12 cellular contexts compared by ENCODE assay signal in the genomic region with DNA sequence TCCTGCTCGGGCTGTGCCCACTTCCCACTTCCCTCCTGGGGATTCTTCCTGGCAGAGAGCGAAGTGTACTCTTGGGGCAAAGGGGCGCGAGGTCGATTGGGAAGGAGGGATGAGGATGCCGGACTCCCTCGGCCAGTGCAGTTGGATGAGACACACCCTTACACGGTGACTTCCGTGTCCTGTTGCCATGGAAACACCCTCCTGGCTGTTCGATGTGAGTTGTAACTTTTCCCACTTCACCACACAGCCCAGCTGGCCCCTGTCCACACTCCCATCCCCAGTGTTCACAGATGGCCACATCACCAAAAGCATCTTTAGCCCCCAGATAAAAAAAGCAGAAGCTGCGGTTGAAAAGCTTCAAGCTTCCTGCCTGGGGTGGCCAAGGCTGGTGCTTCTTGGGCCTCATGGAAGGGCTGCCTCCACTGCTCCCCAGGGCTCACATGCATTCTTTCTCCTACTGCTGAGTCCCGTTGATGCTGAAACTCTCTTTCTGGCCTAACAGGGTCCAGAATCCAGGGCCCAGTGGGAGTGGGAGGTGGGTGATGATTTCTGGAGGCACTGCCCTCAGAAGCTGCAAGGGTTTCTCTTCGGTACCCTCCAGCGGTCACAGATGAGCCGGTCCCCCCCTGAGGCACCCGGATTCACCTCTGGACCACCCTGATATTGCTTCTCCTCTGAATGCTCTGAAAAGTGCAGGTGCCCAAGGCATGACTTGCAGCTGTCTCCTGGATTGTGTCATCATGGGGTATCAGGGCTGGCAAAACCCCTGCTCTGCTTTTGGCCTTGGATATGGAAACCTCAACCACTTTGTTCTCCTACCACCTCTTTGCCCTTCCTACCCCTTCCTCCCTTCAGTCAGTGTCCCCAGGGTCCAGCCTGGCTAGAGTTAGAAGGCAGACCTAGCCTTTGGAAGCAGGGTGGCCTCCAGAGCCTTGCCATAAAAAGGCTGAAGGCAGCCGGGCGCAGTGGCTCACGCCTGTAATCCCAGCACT. TPM values are rescaled to one million over a fixed set of nuclear protein-coding genes. Genes with fewer than 3 reads are reported as not detected.
DNase-seq lines count a peak whose midpoint lies in the region; ATAC-seq, FAIRE-seq and TF ChIP-seq lines count a peak whose summit lies in the region.
"Had no signal": no experiment of that assay in that cellular context is flagged by ENCODE, and none has a peak within 500 bp of the region (broad histone marks: within the 10 kb centered on the region; RNA-seq: fewer than 3 reads in every experiment).

No MANE protein-coding gene starts in this region.

- TF ChIP-seq POLR2A in GM12891 (IDR thresholded peaks at IDR 0.05; ENCODE audit: low read depth, low read length), result no peak
- TF ChIP-seq POLR2A in NB4 (IDR thresholded peaks at IDR 0.05; ENCODE audit: extremely low read depth, insufficient read length), result no peak

- no peaks in the 10 kb centered on the region for H3K27me3 Mint-ChIP-seq in activated T-helper 17 cell treated with anti-CD3 and anti-CD28 coated beads, Interleukin-2, amount 50 U/mL, for 72 hours

- no peaks in the 10 kb centered on the region for H3K36me3 ChIP-seq in neutrophil

- peak overlapping the region; percentile 39 for H3K27ac ChIP-seq in neutrophil
- H3K27ac ChIP-seq: foreskin keratinocyte, testis had no signal

- peaks cover 45% of the 10 kb centered on the region for H3K27me3 ChIP-seq in neutrophil
- H3K27me3 ChIP-seq: foreskin keratinocyte, testis had no signal

- peak; percentile 96 for FAIRE-seq in GM12891 (lab: Jason Lieb, UNC)

- peaks cover 24% of the 10 kb centered on the region for H3K36me3 Mint-ChIP-seq in activated T-helper 17 cell treated with anti-CD3 and anti-CD28 coated beads, Interleukin-2, amount 50 U/mL, for 72 hours (ENCODE audit: low read depth)

- no peaks in the 10 kb centered on the region for H3K9me3 ChIP-seq in neutrophil
- H3K9me3 ChIP-seq: testis had no signal

- H3K4me3 Mint-ChIP-seq in activated T-helper 17 cell treated with anti-CD3 and anti-CD28 coated beads, Interleukin-2, amount 50 U/mL, for 72 hours, result peak overlapping the region; percentile 79

- H3K4me1 ChIP-seq in neutrophil (ENCODE audit: control insufficient read depth in 1 of 2, insufficient read depth in 1 of 2, low read depth in 1 of 2, low read length in 1 of 2), result peaks cover 27 to 36% of the 10 kb centered on the region in 2 experiments

- no peak for DNase-seq in GM12891 (ENCODE audit: insufficient read length, low spot score)
- peak; percentile 97 for DNase-seq in NB4 (ENCODE audit: low read depth)
- no peak for DNase-seq in DMS53 treated with DMSO at 0.1 percent for 48 hours (lab: John Stamatoyannopoulos, UW; ENCODE audit: unreplicated experiment)
- DNase-seq in AG20443 (ENCODE audit: low spot score), result no peak
- no peak for DNase-seq in NCI-H2196 (lab: John Stamatoyannopoulos, UW; ENCODE audit: unreplicated experiment)
- DNase-seq: activated CD4-positive, alpha-beta T cell treated with anti-CD3 and anti-CD28 coated beads, Interleukin-2, amount 50 U/mL, for 1 hour; foreskin keratinocyte; NCI-H226; testis had no signal

- TF ChIP-seq CTCF in NB4 (IDR thresholded peaks at IDR 0.05; ENCODE audit: low read depth, low read length) (no peak), neutrophil (IDR thresholded peaks at IDR 0.05) (no peak)

- H3K27ac Mint-ChIP-seq in activated T-helper 17 cell treated with anti-CD3 and anti-CD28 coated beads, Interleukin-2, amount 50 U/mL, for 72 hours, result no peak overlapping the region

- ATAC-seq in activated T-helper 17 cell treated with anti-CD3 and anti-CD28 coated beads, Interleukin-2, amount 50 U/mL, for 72 hours (replicated peaks), result no peak
- no peak for ATAC-seq in GM21723 (IDR thresholded peaks at IDR 0.05; ENCODE audit: unreplicated experiment)
- ATAC-seq: foreskin keratinocyte had no signal

- H3K9me3 Mint-ChIP-seq in activated T-helper 17 cell treated with anti-CD3 and anti-CD28 coated beads, Interleukin-2, amount 50 U/mL, for 72 hours, result no peaks in the 10 kb centered on the region

- H3K4me1 Mint-ChIP-seq in activated T-helper 17 cell treated with anti-CD3 and anti-CD28 coated beads, Interleukin-2, amount 50 U/mL, for 72 hours, result peaks cover 12% of the 10 kb centered on the region

- H3K4me3 ChIP-seq in NB4 (ENCODE audit: low read depth, low read length) (no peak overlapping the region), neutrophil (ENCODE audit: low read depth in 1 of 2, low read length in 1 of 2) (peak overlapping the region in 1 of 2 experiments; percentile 42)
- H3K4me3 ChIP-seq: testis had no signal

TF ChIP-seq in GM12891, 5 proteins besides CTCF, POLR2A, EP300 and RAD21:
- TF ChIP-seq SPI1 (IDR thresholded peaks at IDR 0.05; ENCODE audit: low read depth, low read length), result peak; percentile 82
- peak; percentile 37 for TF ChIP-seq POLR2AphosphoS5 (IDR thresholded peaks at IDR 0.05; ENCODE audit: low read depth, low read length)
- TF ChIP-seq TAF1 (IDR thresholded peaks at IDR 0.05; ENCODE audit: low read depth, low read length), result peak; percentile 54; the same call in 1 of the 2 replicates
- peak; percentile 61; the same call in 1 of the 2 replicates for TF ChIP-seq POU2F2 (IDR thresholded peaks at IDR 0.05; ENCODE audit: low read depth, low read length)
- TF ChIP-seq PAX5 (IDR thresholded peaks at IDR 0.05; ENCODE audit: insufficient read depth, low read length, severe bottlenecking), result no peak

RNA-seq across cellular contexts. Expression of a gene that starts 2.2 kb away (rescaled TPM):
- polyA plus RNA-seq in GM12891 (2012; ENCODE audit: low read depth, missing spikeins), result 99.4 TPM
- 100 to 1,000 TPM in 1 of 2 donors, 10 to 100 TPM in 1; 78.4 to 181 TPM for total RNA-seq in activated T-helper 17 cell treated with anti-CD3 and anti-CD28 coated beads, Interleukin-2, amount 50 U/mL, for 72 hours

RNA-seq across cellular contexts. Expression of a gene that starts 13.1 kb away (rescaled TPM):
- polyA plus RNA-seq in GM12891 (2012; ENCODE audit: low read depth, missing spikeins), result 7.2 TPM
- total RNA-seq in activated T-helper 17 cell treated with anti-CD3 and anti-CD28 coated beads, Interleukin-2, amount 50 U/mL, for 72 hours, result 1 to 10 TPM; 4.9 to 9.2 TPM

RNA-seq across cellular contexts. Expression of a gene that starts 15.6 kb away (rescaled TPM):
- 10.3 TPM for polyA plus RNA-seq in GM12891 (2012; ENCODE audit: low read depth, missing spikeins)
- total RNA-seq in activated T-helper 17 cell treated with anti-CD3 and anti-CD28 coated beads, Interleukin-2, amount 50 U/mL, for 72 hours, result 10 to 100 TPM in 1 of 2 donors, 1 to 10 TPM in 1; 4.8 to 13.4 TPM

RNA-seq across cellular contexts. Expression of a gene that starts 21.9 kb away (rescaled TPM):
- 3,809 TPM for polyA plus RNA-seq in GM12891 (2012; ENCODE audit: low read depth, missing spikeins)
- total RNA-seq in activated T-helper 17 cell treated with anti-CD3 and anti-CD28 coated beads, Interleukin-2, amount 50 U/mL, for 72 hours, result 1,000 to 10,000 TPM; 2,238 to 2,546 TPM

RNA-seq across cellular contexts. Expression of a gene that starts 24.0 kb away (rescaled TPM):
- polyA plus RNA-seq in GM12891 (2012; ENCODE audit: low read depth, missing spikeins), result 5.3 TPM
- 10 to 100 TPM in 1 of 2 donors, 1 to 10 TPM in 1; 4.1 to 22.4 TPM for total RNA-seq in activated T-helper 17 cell treated with anti-CD3 and anti-CD28 coated beads, Interleukin-2, amount 50 U/mL, for 72 hours
